ENCODE assay signal across 5 cellular contexts in the genomic region with DNA sequence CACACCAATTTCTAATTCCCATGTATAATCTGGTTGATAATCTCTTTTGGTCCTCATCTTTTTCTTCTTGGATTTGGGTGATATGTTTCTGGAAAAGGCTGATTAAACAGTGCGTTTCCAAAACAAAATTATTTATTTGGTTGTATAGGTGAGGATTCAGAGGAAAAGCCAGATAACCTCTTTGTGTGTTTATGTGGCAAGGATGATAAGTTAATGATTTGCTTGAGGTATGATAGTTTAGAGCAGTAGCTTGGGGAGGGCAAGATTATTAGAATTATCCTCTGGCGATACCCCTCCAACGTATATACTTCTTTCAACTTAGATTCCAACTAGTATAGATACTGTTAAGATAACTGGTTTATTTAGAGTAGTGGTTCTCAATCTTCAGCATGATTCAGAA.
"Had no signal": no experiment of that assay in that cellular context is flagged by ENCODE, and none has a peak within 500 bp of the region (broad histone marks: within the 10 kb centered on the region; RNA-seq: fewer than 3 reads in every experiment).

No MANE protein-coding gene starts in this region.

- ATAC-seq: GM23338 had no signal

- H3K4me1 Mint-ChIP-seq: IgD-negative memory B cell had no signal

- H3K4me3 Mint-ChIP-seq: GM23338, H9, IgD-negative memory B cell had no signal

- DNase-seq: H9, HCEC 1CT, KBM-7 had no signal

- H3K4me3 ChIP-seq: GM23338 had no signal

- H3K27ac Mint-ChIP-seq: GM23338, H9, IgD-negative memory B cell had no signal

- H3K4me2 ChIP-seq: GM23338 had no signal

- H2AFZ ChIP-seq: GM23338 had no signal

- H3K9me3 Mint-ChIP-seq: GM23338, IgD-negative memory B cell had no signal
